Comparison of ENCODE assay signal across 13 cellular contexts in the genomic region with DNA sequence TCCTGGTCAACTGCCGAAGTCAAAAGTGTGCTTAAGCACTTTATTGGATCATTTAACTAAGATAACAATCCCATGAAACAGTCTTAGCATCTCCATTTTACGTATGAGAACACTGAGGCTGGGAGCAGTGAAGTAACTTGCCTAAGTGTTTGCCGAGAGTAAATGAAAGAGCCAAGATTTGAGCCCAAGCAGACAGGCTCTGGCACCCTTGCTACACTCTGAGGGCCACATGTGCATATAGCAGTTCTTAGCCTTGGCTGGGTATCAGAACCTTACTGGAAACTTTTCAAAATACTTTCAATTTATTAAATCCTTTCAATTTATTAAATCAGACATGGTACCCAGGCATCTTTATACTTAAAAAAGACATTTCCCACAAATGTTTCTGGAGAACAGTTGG.
A peak's percentile ranks its signal among the peaks of the same experiment; 100 is the strongest.
DNase-seq lines count a peak whose midpoint lies in the region; ATAC-seq and TF ChIP-seq lines count a peak whose summit lies in the region.
"Had no signal": no experiment of that assay in that cellular context is flagged by ENCODE, and none has a peak within 500 bp of the region (broad histone marks: within the 10 kb centered on the region; RNA-seq: fewer than 3 reads in every experiment).

No MANE protein-coding gene starts in this region.

- intact Hi-C loops in left ventricle myocardium inferior (cut with micrococcal nuclease): no loop called here
- intact Hi-C loops in left cardiac atrium (cut with DNase I): no loop called here
- intact Hi-C loops in tibial artery (cut with DNase I; ENCODE audit: low total_unique reads): no loop called here

- TF ChIP-seq POLR2A in Peyer's patch (IDR thresholded peaks at IDR 0.05): no peak

- H3K79me2 ChIP-seq in OCI-LY1 (ENCODE audit: insufficient read depth, low read length) (no peaks in the 10 kb centered on the region), fibroblast of lung (ENCODE audit: control insufficient read depth, insufficient read depth, low read length) (no peaks in the 10 kb centered on the region)

- TF ChIP-seq CTCF in left ventricle myocardium inferior (IDR thresholded peaks at IDR 0.05; ENCODE audit: borderline replicate concordance) (no peak), OCI-LY1 (IDR thresholded peaks at IDR 0.05; ENCODE audit: low read length) (no peak), fibroblast of lung (conservative IDR thresholded peaks at IDR 0.05 in 1 of 2, IDR thresholded peaks at IDR 0.05 in 1 of 2; ENCODE audit: low read depth in 1 of 2, low read length in 2 of 2) (no peak), tibial artery (IDR thresholded peaks at IDR 0.05) (no peak), Peyer's patch (IDR thresholded peaks at IDR 0.05) (no peak)

- no peaks in the 10 kb centered on the region for H3F3A ChIP-seq in OCI-LY1 (ENCODE audit: insufficient read depth, low read length)

- peak overlapping the region; percentile 79 for H3K27ac ChIP-seq in left ventricle myocardium inferior (replicated peaks)
- peak overlapping the region; percentile 57 for H3K27ac ChIP-seq in OCI-LY1 (ENCODE audit: low read depth, low read length, poor library complexity, severe bottlenecking)
- H3K27ac ChIP-seq in fibroblast of lung (ENCODE audit: insufficient read depth, low read length): no peak overlapping the region
- H3K27ac ChIP-seq in tibial artery: peak overlapping the region; percentile 21 to 51
- peak overlapping the region in 1 of 4 donors; percentile 34 for H3K27ac ChIP-seq in Peyer's patch
- H3K27ac ChIP-seq: HL-60 had no signal

- peak overlapping the region; percentile 58 for H3K4me2 ChIP-seq in OCI-LY1 (ENCODE audit: low read length)
- H3K4me2 ChIP-seq in fibroblast of lung (ENCODE audit: extremely low read depth, insufficient read depth, low read length): peak overlapping the region; percentile 78

- H3K4me3 ChIP-seq in left ventricle myocardium inferior (peak overlapping the region; percentile 44), OCI-LY1 (ENCODE audit: low read depth, low read length, poor library complexity, severe bottlenecking) (peak overlapping the region; percentile 49), fibroblast of lung (replicated peaks in 1 of 4; ENCODE audit: control extremely low read depth in 1 of 4, insufficient read depth in 1 of 4, low read depth in 3 of 4, low read length in 4 of 4) (no peak overlapping the region), tibial artery (no peak overlapping the region), Peyer's patch (no peak overlapping the region)

- H3K9me2 ChIP-seq in OCI-LY1 (ENCODE audit: low read depth, low read length): no peaks in the 10 kb centered on the region

- ATAC-seq in left cardiac atrium: no peak

- DNase-seq in left ventricle myocardium inferior (no peak), left cardiac atrium (no peak), fibroblast of lung (ENCODE audit: low read depth in 2 of 2) (no peak), tibial artery (no peak), Peyer's patch (no peak), medulla oblongata (ENCODE audit: extremely low spot score) (no peak), NCI-H1417 (lab: John Stamatoyannopoulos, UW) (no peak)
- DNase-seq: AML-193, EL, glutamatergic neuron, NCI-H2171 treated with DMSO at 0.1 percent for 48 hours had no signal

- H3K4me1 ChIP-seq in left ventricle myocardium inferior: peaks cover 57% of the 10 kb centered on the region
- H3K4me1 ChIP-seq in OCI-LY1 (ENCODE audit: insufficient read depth, low read length, severe bottlenecking): peaks cover 29% of the 10 kb centered on the region
- H3K4me1 ChIP-seq in fibroblast of lung (ENCODE audit: control insufficient read depth, extremely low read depth, insufficient read depth, low read length): no peaks in the 10 kb centered on the region
- H3K4me1 ChIP-seq in tibial artery: peaks cover 0 to 43% (median 25%) of the 10 kb centered on the region in 4 donors
- peaks cover 0 to 10% (median 3%) of the 10 kb centered on the region in 4 donors for H3K4me1 ChIP-seq in Peyer's patch

- H3K36me3 ChIP-seq in left ventricle myocardium inferior (no peaks in the 10 kb centered on the region), OCI-LY1 (ENCODE audit: insufficient read depth, low read length) (no peaks in the 10 kb centered on the region), fibroblast of lung (ENCODE audit: control insufficient read depth, insufficient read depth, low read length) (no peaks in the 10 kb centered on the region), tibial artery (no peaks in the 10 kb centered on the region), Peyer's patch (no peaks in the 10 kb centered on the region)

- H3K9ac ChIP-seq in OCI-LY1 (ENCODE audit: low read length): no peak overlapping the region; the same call in 1 of the 2 replicates
- H3K9ac ChIP-seq in fibroblast of lung (ENCODE audit: insufficient read depth, low read length): no peak overlapping the region

- H3K9me3 ChIP-seq in left ventricle myocardium inferior (replicated peaks) (peaks cover 9% of the 10 kb centered on the region), OCI-LY1 (ENCODE audit: low read length) (no peaks in the 10 kb centered on the region), fibroblast of lung (ENCODE audit: control insufficient read depth, insufficient read depth, low read depth, low read length) (no peaks in the 10 kb centered on the region), tibial artery (no peaks in the 10 kb centered on the region), Peyer's patch (no peaks in the 10 kb centered on the region)

- H2AFZ ChIP-seq in OCI-LY1 (ENCODE audit: low read length) (no peak overlapping the region), fibroblast of lung (ENCODE audit: low read length) (no peak overlapping the region)

- H3K27me3 ChIP-seq in left ventricle myocardium inferior (ENCODE audit: low read depth) (no peaks in the 10 kb centered on the region), OCI-LY1 (ENCODE audit: insufficient read depth, low read length) (no peaks in the 10 kb centered on the region), fibroblast of lung (ENCODE audit: control insufficient read depth, insufficient read depth, low read length) (no peaks in the 10 kb centered on the region), tibial artery (no peaks in the 10 kb centered on the region), Peyer's patch (no peaks in the 10 kb centered on the region)

- H4K20me1 ChIP-seq in OCI-LY1 (ENCODE audit: insufficient read depth, low read length): no peaks in the 10 kb centered on the region
- H4K20me1 ChIP-seq in fibroblast of lung (ENCODE audit: control insufficient read depth, extremely low read depth, insufficient read depth, low read length): no peaks in the 10 kb centered on the region

Comparison
In these comparisons a context has a peak if more than half of its experiments do, and no peak if none do; other contexts are left out.
1. H3K4me3 ChIP-seq: peak in left ventricle myocardium inferior (single experiment) and OCI-LY1 (single experiment); none in fibroblast of lung (0 of 4), tibial artery (0 of 2) and Peyer's patch (0 of 4).